In genomic region chr22:37686002-37686982, GRCh38 we compare ENCODE assay signal across 8 cellular contexts. TPM values are rescaled to one million over a fixed set of nuclear protein-coding genes. Genes with fewer than 3 reads are reported as not detected.
DNase-seq lines count a peak whose midpoint lies in the region; ATAC-seq and TF ChIP-seq lines count a peak whose summit lies in the region.

NOL12 (plus strand) TSS chr22:37686343; CDS start chr22:37686393, 50 bp downstream.

- H3K4me1 ChIP-seq in right cardiac atrium (ENCODE audit: control insufficient read depth, insufficient read depth, low read length) (peaks cover 2% of the 10 kb centered on the region), rectal smooth muscle tissue (ENCODE audit: control insufficient read depth, insufficient read depth, low read length) (no peaks in the 10 kb centered on the region), aorta (ENCODE audit: control insufficient read depth in 1 of 2, insufficient read depth in 2 of 2, low read length in 2 of 2) (no peaks in the 10 kb centered on the region)

- H3K27me3 ChIP-seq in right cardiac atrium (ENCODE audit: control insufficient read depth, insufficient read depth) (no peaks in the 10 kb centered on the region), rectal smooth muscle tissue (ENCODE audit: control insufficient read depth, insufficient read depth, low read length) (no peaks in the 10 kb centered on the region), aorta (ENCODE audit: control insufficient read depth in 1 of 2, insufficient read depth in 2 of 2, low read length in 1 of 2) (no peaks in the 10 kb centered on the region)

- WGBS in right cardiac atrium, result 2% methylated on average over 62 of the region's 62 CpGs
- WGBS in aorta, 2 donors, result 1 to 2% methylated on average over 55 to 62 of the region's 62 CpGs

- H3K9me3 ChIP-seq in right cardiac atrium (ENCODE audit: control insufficient read depth, low read length) (no peaks in the 10 kb centered on the region), aorta (ENCODE audit: control insufficient read depth, low read length) (no peaks in the 10 kb centered on the region)

- H3K9ac ChIP-seq in rectal smooth muscle tissue (ENCODE audit: low read length), result peak within 1 kb of the TSS; percentile 59

- POLR2A ChIA-PET in GM10248 (lab: Yijun Ruan, JAX), result no interaction called here

- no peak for TF ChIP-seq CTCF in GM10248 (IDR thresholded peaks at IDR 0.05; ENCODE audit: control extremely low read depth, extremely low read depth, low read depth, missing control alignments)

- CTCF ChIA-PET in GM10248 (lab: Yijun Ruan, JAX), result interaction anchor here (1.1 to 21.1 kb wide), 8 partner anchors 21 to 131 kb away, joined by 3 to 315 read pairs (median 4); partner anchors contain the start of genes GGA1, LGALS1, PDXP and SH3BP1

- H3K36me3 ChIP-seq in rectal smooth muscle tissue (ENCODE audit: control insufficient read depth, insufficient read depth, low read length), result peaks cover 17% of the 10 kb centered on the region
- no peaks in the 10 kb centered on the region for H3K36me3 ChIP-seq in aorta (ENCODE audit: control insufficient read depth in 1 of 2, insufficient read depth in 2 of 2, low read length in 1 of 2)

- DNase-seq in GM10248 (ENCODE audit: extremely low spot score) (peak; percentile 89), NCI-H146 treated with DMSO at 0.1 percent for 48 hours (lab: John Stamatoyannopoulos, UW; ENCODE audit: unreplicated experiment) (peak; percentile 59), anterior cingulate cortex (lab: John Stamatoyannopoulos, UW) (peak in 57 of 58 donors; percentile 51 to 90 (median 76)), right cardiac atrium (peak; percentile 84 to 91 (median 90)), aorta (peak; percentile 88 to 93)

- intact Hi-C loops in T-helper 2 cell treated with Interferon-gamma antibody and Interleukin-4, amounts not matched to agents 100 ng/mL and 5 ng/mL, for 36 hours (cut with micrococcal nuclease), result loop anchor here (1.0 kb wide), 2 partner anchors 10 to 78 kb away; partner anchors contain the start of gene GGA1
- intact Hi-C loops in right cardiac atrium (cut with DNase I), result loop anchor here in 1 of 4 donors (10.0 kb wide), 1 partner anchor 61 kb away; no protein-coding TSS in a partner anchor
- intact Hi-C loops in aorta (cut with DNase I), result loop anchor here (5.0 kb wide), 2 partner anchors 56 to 61 kb away; no protein-coding TSS in a partner anchor

- ATAC-seq in HG02678 (IDR thresholded peaks at IDR 0.05; ENCODE audit: unreplicated experiment) (peak; percentile 87), right cardiac atrium (peak; percentile 91), aorta (ENCODE audit: low FRiP score) (peak; percentile 94)

- H3K27ac ChIP-seq in right cardiac atrium (ENCODE audit: low read length), result peak within 1 kb of the TSS; percentile 98
- peak within 1 kb of the TSS; percentile 92 for H3K27ac ChIP-seq in rectal smooth muscle tissue (ENCODE audit: low read depth, low read length)
- peak within 1 kb of the TSS in 1 of 2 donors; percentile 46 for H3K27ac ChIP-seq in aorta (ENCODE audit: low read depth in 1 of 2, low read length in 2 of 2)

- H3K4me3 ChIP-seq in right cardiac atrium (ENCODE audit: low read length) (peak within 1 kb of the TSS; percentile 97), rectal smooth muscle tissue (ENCODE audit: low read length) (peak within 1 kb of the TSS; percentile 84), aorta (ENCODE audit: low read length in 2 of 2) (peak within 1 kb of the TSS; percentile 55 to 58)

RNA-seq across cellular contexts. Expression of gene NOL12, which starts in this region (rescaled TPM):
- total RNA-seq in T-helper 2 cell treated with Interferon-gamma antibody and Interleukin-4, amounts not matched to agents 100 ng/mL and 5 ng/mL, for 36 hours, result 54.9 and 61.7 TPM in 2 replicates
- 10 to 100 TPM; 13.5 to 16.4 (median 14.4) TPM for total RNA-seq in right cardiac atrium
- 16.3 TPM for polyA plus RNA-seq in right cardiac atrium
- 10 to 100 TPM; 11.1 to 15.4 TPM for total RNA-seq in aorta
- polyA plus RNA-seq in aorta, result 10 to 100 TPM; 13.0 to 19.0 TPM
